ENCODE assay signal across 13 cellular contexts in the genomic region with DNA sequence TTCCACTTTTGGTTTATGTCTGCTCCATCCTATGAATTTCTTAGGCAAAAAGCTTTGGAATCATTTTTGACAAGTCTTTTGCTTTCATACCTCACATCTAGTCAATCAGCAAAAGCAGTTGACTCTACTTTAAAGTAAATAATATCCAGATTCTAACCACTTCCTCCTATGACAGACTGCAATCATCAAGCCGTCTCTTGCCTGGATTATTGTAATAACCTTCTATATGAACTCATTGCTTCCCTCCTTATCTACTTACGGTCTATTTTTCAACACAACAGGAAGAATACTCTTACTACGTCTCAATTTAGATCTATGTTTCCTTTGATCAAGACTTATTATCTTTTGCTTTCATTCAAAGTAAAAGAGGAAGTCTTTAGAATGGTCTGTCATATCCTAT. TPM values are rescaled to one million over a fixed set of nuclear protein-coding genes. Genes with fewer than 3 reads are reported as not detected.
DNase-seq lines count a peak whose midpoint lies in the region; ATAC-seq and FAIRE-seq lines count a peak whose summit lies in the region.
"Had no signal": no experiment of that assay in that cellular context is flagged by ENCODE, and none has a peak within 500 bp of the region (broad histone marks: within the 10 kb centered on the region; RNA-seq: fewer than 3 reads in every experiment).

No MANE protein-coding gene starts in this region.

- peaks cover 14% of the 10 kb centered on the region for H3K4me1 Mint-ChIP-seq in activated CD4-positive, alpha-beta T cell treated with anti-CD3 and anti-CD28 coated beads, Interleukin-2, amount 10 ng/mL, durations not matched to agents 24 days and 14 days
- peaks cover 6% of the 10 kb centered on the region for H3K4me1 Mint-ChIP-seq in activated T-helper 17 cell treated with anti-CD3 and anti-CD28 coated beads, Interleukin-2, amount 50 U/mL, for 72 hours

- H3K4me1 ChIP-seq in small intestine (ENCODE audit: control insufficient read depth in 2 of 2, insufficient read depth in 1 of 2, low read depth in 1 of 2, low read length in 1 of 2) = no peaks in the 10 kb centered on the region
- H3K4me1 ChIP-seq: Peyer's patch, thyroid gland had no signal

- intact Hi-C loops in activated CD4-positive, alpha-beta T cell treated with anti-CD3 and anti-CD28 coated beads, Interleukin-2, amount 10 ng/mL, durations not matched to agents 24 days and 14 days (cut with micrococcal nuclease) = no loop called here
- intact Hi-C loops in left colon (cut with DNase I, micrococcal nuclease) = no loop called here

- H3K9me3 Mint-ChIP-seq in activated CD4-positive, alpha-beta T cell treated with anti-CD3 and anti-CD28 coated beads, Interleukin-2, amount 10 ng/mL, durations not matched to agents 24 days and 14 days = peaks cover 9% of the 10 kb centered on the region
- H3K9me3 Mint-ChIP-seq in activated T-helper 17 cell treated with anti-CD3 and anti-CD28 coated beads, Interleukin-2, amount 50 U/mL, for 72 hours = no peaks in the 10 kb centered on the region

- FAIRE-seq in small intestine (lab: Jason Lieb, UNC) = no peak

- no peak overlapping the region for H3K27ac ChIP-seq in small intestine (ENCODE audit: low read depth in 1 of 2, low read length in 1 of 2)
- H3K27ac ChIP-seq: Peyer's patch, spleen, thyroid gland had no signal

- peaks cover 2% of the 10 kb centered on the region for H3K27me3 Mint-ChIP-seq in activated CD4-positive, alpha-beta T cell treated with anti-CD3 and anti-CD28 coated beads, Interleukin-2, amount 10 ng/mL, durations not matched to agents 24 days and 14 days
- H3K27me3 Mint-ChIP-seq in activated T-helper 17 cell treated with anti-CD3 and anti-CD28 coated beads, Interleukin-2, amount 50 U/mL, for 72 hours = peaks cover 16% of the 10 kb centered on the region

- no peaks in the 10 kb centered on the region for H3K36me3 ChIP-seq in small intestine (ENCODE audit: control insufficient read depth in 2 of 2, insufficient read depth in 2 of 2, low read length in 2 of 2)
- H3K36me3 ChIP-seq: Peyer's patch, spleen, thyroid gland had no signal

- H3K27me3 ChIP-seq in small intestine (ENCODE audit: control insufficient read depth in 2 of 2, insufficient read depth in 2 of 2, low read length in 2 of 2) = no peaks in the 10 kb centered on the region
- H3K27me3 ChIP-seq: Peyer's patch, spleen, thyroid gland had no signal

- ATAC-seq in activated T-helper 17 cell treated with anti-CD3 and anti-CD28 coated beads, Interleukin-2, amount 50 U/mL, for 72 hours (replicated peaks) = no peak
- ATAC-seq in left colon (peak; percentile 89), GM18520 (IDR thresholded peaks at IDR 0.05; ENCODE audit: unreplicated experiment) (no peak), HG02970 (IDR thresholded peaks at IDR 0.05; ENCODE audit: low FRiP score, unreplicated experiment) (no peak)

- WGBS in small intestine, 3 donors = 10 to 28% (median 19%) methylated on average over 3 of the region's 3 CpGs

- peak overlapping the region; percentile 15 for H3K4me3 Mint-ChIP-seq in activated CD4-positive, alpha-beta T cell treated with anti-CD3 and anti-CD28 coated beads, Interleukin-2, amount 10 ng/mL, durations not matched to agents 24 days and 14 days
- peak overlapping the region; percentile 2 for H3K4me3 Mint-ChIP-seq in activated T-helper 17 cell treated with anti-CD3 and anti-CD28 coated beads, Interleukin-2, amount 50 U/mL, for 72 hours

- DNase-seq in activated CD4-positive, alpha-beta T cell treated with anti-CD3 and anti-CD28 coated beads, Interleukin-2, amount 10 ng/mL, durations not matched to agents 24 days and 14 days = no peak
- DNase-seq in activated CD4-positive, alpha-beta T cell treated with anti-CD3 and anti-CD28 coated beads, Interleukin-2, amount 50 U/mL, for 48 hours = no peak
- peak; percentile 12 for DNase-seq in NAMALWA (ENCODE audit: low spot score)
- no peak for DNase-seq in left colon
- no peak for DNase-seq in small intestine
- DNase-seq: 8988T, Peyer's patch, spleen, T1000, thyroid gland had no signal

- no peaks in the 10 kb centered on the region for H3K9me3 ChIP-seq in small intestine (ENCODE audit: control insufficient read depth, low read depth)
- H3K9me3 ChIP-seq: Peyer's patch, spleen, thyroid gland had no signal

- H3K36me3 Mint-ChIP-seq in activated CD4-positive, alpha-beta T cell treated with anti-CD3 and anti-CD28 coated beads, Interleukin-2, amount 10 ng/mL, durations not matched to agents 24 days and 14 days (ENCODE audit: low read depth) = no peaks in the 10 kb centered on the region
- H3K36me3 Mint-ChIP-seq in activated T-helper 17 cell treated with anti-CD3 and anti-CD28 coated beads, Interleukin-2, amount 50 U/mL, for 72 hours (ENCODE audit: low read depth) = no peaks in the 10 kb centered on the region

- no peak overlapping the region for H3K27ac Mint-ChIP-seq in activated CD4-positive, alpha-beta T cell treated with anti-CD3 and anti-CD28 coated beads, Interleukin-2, amount 10 ng/mL, durations not matched to agents 24 days and 14 days
- peak overlapping the region; percentile 7 for H3K27ac Mint-ChIP-seq in activated T-helper 17 cell treated with anti-CD3 and anti-CD28 coated beads, Interleukin-2, amount 50 U/mL, for 72 hours

- no peak overlapping the region for H3K4me3 ChIP-seq in small intestine (ENCODE audit: low read depth in 1 of 2, low read length in 2 of 2)
- H3K4me3 ChIP-seq: Peyer's patch, spleen, thyroid gland had no signal

RNA-seq across cellular contexts. Expression of gene CLDN1, which starts 20.7 kb away (rescaled TPM):
- total RNA-seq in activated CD4-positive, alpha-beta T cell treated with anti-CD3 and anti-CD28 coated beads, Interleukin-2, amount 10 ng/mL, durations not matched to agents 24 days and 14 days = 0.33 and 0.52 TPM in 2 replicates
- total RNA-seq in activated T-helper 17 cell treated with anti-CD3 and anti-CD28 coated beads, Interleukin-2, amount 50 U/mL, for 72 hours = under 1 TPM; 0.11 to 0.61 TPM
- total RNA-seq in left colon = 1 to 10 TPM in 1 of 2 donors, under 1 TPM in 1; 0.59 to 2.6 TPM
- polyA plus RNA-seq in small intestine = 1 to 10 TPM in 1 of 3 donors, under 1 TPM in 1, not detected in 1; 0.45 to 1.3 TPM
